In genomic region chr1:91226741-91227140, GRCh38 we compare ENCODE assay signal across 21 cellular contexts.
DNase-seq lines count a peak whose midpoint lies in the region; ATAC-seq and TF ChIP-seq lines count a peak whose summit lies in the region.
"Had no signal": no experiment of that assay in that cellular context is flagged by ENCODE, and none has a peak within 500 bp of the region (broad histone marks: within the 10 kb centered on the region; RNA-seq: fewer than 3 reads in every experiment).

No MANE protein-coding gene starts in this region.

- no peak for ATAC-seq in PC-3
- no peak for ATAC-seq in HG02798 (IDR thresholded peaks at IDR 0.05; ENCODE audit: poor library complexity, unreplicated experiment)
- ATAC-seq: GM12878 had no signal

- H3K4me3 Mint-ChIP-seq in activated CD4-positive, alpha-beta T cell treated with anti-CD3 and anti-CD28 coated beads, Interleukin-2, amount 10 ng/mL, durations not matched to agents 24 days and 14 days, result no peak overlapping the region
- H3K4me3 Mint-ChIP-seq in activated CD4-positive, alpha-beta T cell treated with anti-CD3 and anti-CD28 coated beads, Interleukin-2, amount 10 ng/mL, durations not matched to agents 7 days and 5 days, result no peak overlapping the region
- peak overlapping the region; percentile 74 for H3K4me3 Mint-ChIP-seq in type B pancreatic cell
- H3K4me3 Mint-ChIP-seq: CD4-positive, alpha-beta T cell; IgD-negative memory B cell had no signal

- no peaks in the 10 kb centered on the region for H3K9me3 Mint-ChIP-seq in activated CD4-positive, alpha-beta T cell treated with anti-CD3 and anti-CD28 coated beads, Interleukin-2, amount 10 ng/mL, durations not matched to agents 24 days and 14 days
- no peaks in the 10 kb centered on the region for H3K9me3 Mint-ChIP-seq in activated CD4-positive, alpha-beta T cell treated with anti-CD3 and anti-CD28 coated beads, Interleukin-2, amount 10 ng/mL, durations not matched to agents 7 days and 5 days
- H3K9me3 Mint-ChIP-seq in type B pancreatic cell, result peaks cover 17% of the 10 kb centered on the region
- H3K9me3 Mint-ChIP-seq: CD4-positive, alpha-beta T cell; IgD-negative memory B cell had no signal

- no peak overlapping the region; the same call in 1 of the 2 replicates for H3K4me2 ChIP-seq in PC-3 (ENCODE audit: low read length)

- H4K20me1 ChIP-seq in PC-3 (ENCODE audit: low read length), result no peaks in the 10 kb centered on the region

- H3K4me1 Mint-ChIP-seq in activated CD4-positive, alpha-beta T cell treated with anti-CD3 and anti-CD28 coated beads, Interleukin-2, amount 10 ng/mL, durations not matched to agents 24 days and 14 days, result no peaks in the 10 kb centered on the region
- no peaks in the 10 kb centered on the region for H3K4me1 Mint-ChIP-seq in activated CD4-positive, alpha-beta T cell treated with anti-CD3 and anti-CD28 coated beads, Interleukin-2, amount 10 ng/mL, durations not matched to agents 7 days and 5 days
- H3K4me1 Mint-ChIP-seq in type B pancreatic cell (ENCODE audit: unreplicated experiment), result peaks cover 14% of the 10 kb centered on the region
- H3K4me1 Mint-ChIP-seq: IgD-negative memory B cell had no signal

- peaks cover 13% of the 10 kb centered on the region; the same call in 1 of the 2 replicates for H3K27me3 ChIP-seq in PC-3 (ENCODE audit: low read length)
- H3K27me3 ChIP-seq in esophagus squamous epithelium, result no peaks in the 10 kb centered on the region
- H3K27me3 ChIP-seq: BE2C, SJCRH30 had no signal

- POLR2A ChIA-PET in activated CD4-positive, alpha-beta T cell treated with anti-CD3 and anti-CD28 coated beads, Interleukin-2, amount 10 ng/mL, durations not matched to agents 7 days and 5 days (lab: Charles Lee), result no interaction called here
- POLR2A ChIA-PET in PC-3 (lab: Charles Lee; ENCODE audit: unreplicated experiment), result no interaction called here

- no TSS peak for BruUV-seq in PC-3 (replicated peaks; lab: Mats Ljungman, UMichigan)

- no peaks in the 10 kb centered on the region for H3K27me3 Mint-ChIP-seq in activated CD4-positive, alpha-beta T cell treated with anti-CD3 and anti-CD28 coated beads, Interleukin-2, amount 10 ng/mL, durations not matched to agents 24 days and 14 days
- no peaks in the 10 kb centered on the region for H3K27me3 Mint-ChIP-seq in activated CD4-positive, alpha-beta T cell treated with anti-CD3 and anti-CD28 coated beads, Interleukin-2, amount 10 ng/mL, durations not matched to agents 7 days and 5 days
- H3K27me3 Mint-ChIP-seq in type B pancreatic cell, result no peaks in the 10 kb centered on the region
- H3K27me3 Mint-ChIP-seq: CD4-positive, alpha-beta T cell had no signal

- CTCF ChIA-PET in activated CD4-positive, alpha-beta T cell treated with anti-CD3 and anti-CD28 coated beads, Interleukin-2, amount 10 ng/mL, durations not matched to agents 7 days and 5 days (lab: Charles Lee), result no interaction called here
- CTCF ChIA-PET in PC-3 (lab: Charles Lee), result no interaction called here

- H2AFZ ChIP-seq in PC-3 (ENCODE audit: low read length), result no peak overlapping the region

- TF ChIP-seq POLR2A in esophagus squamous epithelium (IDR thresholded peaks at IDR 0.05), result no peak

- H3K36me3 ChIP-seq in PC-3 (ENCODE audit: low read depth, low read length), result no peaks in the 10 kb centered on the region
- no peaks in the 10 kb centered on the region for H3K36me3 ChIP-seq in esophagus squamous epithelium
- H3K36me3 ChIP-seq: BE2C, SJCRH30 had no signal

- 66 to 76% methylated on average over 7 of the region's 7 CpGs for WGBS in esophagus squamous epithelium, 2 donors

- no peaks in the 10 kb centered on the region for H3K79me2 ChIP-seq in PC-3 (ENCODE audit: low read length)

- no peak overlapping the region for H3K4me3 ChIP-seq in PC-3 (ENCODE audit: low read length)
- H3K4me3 ChIP-seq in epithelial cell of esophagus (ENCODE audit: low read length), result no peak overlapping the region
- no peak overlapping the region for H3K4me3 ChIP-seq in esophagus squamous epithelium
- H3K4me3 ChIP-seq: GM12878, SJCRH30 had no signal

- DNase-seq in activated CD4-positive, alpha-beta T cell treated with anti-CD3 and anti-CD28 coated beads, Interleukin-2, amount 10 ng/mL, durations not matched to agents 24 days and 14 days, result peak; percentile 28
- no peak for DNase-seq in activated CD4-positive, alpha-beta T cell treated with anti-CD3 and anti-CD28 coated beads, Interleukin-2, amount 10 ng/mL, durations not matched to agents 7 days and 5 days
- DNase-seq in PC-3 (peak; percentile 70), epithelial cell of esophagus (ENCODE audit: low read depth) (peak; percentile 67), type B pancreatic cell (ENCODE audit: extremely low spot score, unreplicated experiment) (no peak), HuH-7 (ENCODE audit: low spot score) (no peak), esophagus squamous epithelium (lab: John Stamatoyannopoulos, UW) (no peak)
- DNase-seq: BE2C; Caco-2; CD4-positive, alpha-beta T cell; Karpas-422; NCI-H1092 treated with DMSO at 0.1 percent for 48 hours; NCI-H2081; NCI-H446 treated with DMSO at 0.1 percent for 48 hours; NCI-H69; NK-92 treated with Interleukin-12 subunit alpha and Interleukin-12 subunit beta, amount 100 ng/mL, for 24 hours; OCI-M1; SJCRH30 had no signal

- H3K4me1 ChIP-seq in PC-3 (ENCODE audit: insufficient read depth, low read length), result no peaks in the 10 kb centered on the region
- H3K4me1 ChIP-seq in esophagus squamous epithelium, result no peaks in the 10 kb centered on the region
- H3K4me1 ChIP-seq: BE2C, Caco-2, SJCRH30 had no signal

- H3K27ac ChIP-seq in PC-3 (ENCODE audit: low read length) (no peak overlapping the region), esophagus squamous epithelium (no peak overlapping the region)
- H3K27ac ChIP-seq: SJCRH30 had no signal

- no peak overlapping the region for H3K9ac ChIP-seq in PC-3 (ENCODE audit: low read length)

- H3K9me3 ChIP-seq in PC-3 (ENCODE audit: low read length), result no peaks in the 10 kb centered on the region
- H3K9me3 ChIP-seq in esophagus squamous epithelium, result no peaks in the 10 kb centered on the region
- H3K9me3 ChIP-seq: BE2C, Caco-2, SJCRH30 had no signal

- H3K36me3 Mint-ChIP-seq in activated CD4-positive, alpha-beta T cell treated with anti-CD3 and anti-CD28 coated beads, Interleukin-2, amount 10 ng/mL, durations not matched to agents 24 days and 14 days (ENCODE audit: low read depth), result no peaks in the 10 kb centered on the region
- no peaks in the 10 kb centered on the region for H3K36me3 Mint-ChIP-seq in activated CD4-positive, alpha-beta T cell treated with anti-CD3 and anti-CD28 coated beads, Interleukin-2, amount 10 ng/mL, durations not matched to agents 7 days and 5 days (ENCODE audit: low read depth)
- no peaks in the 10 kb centered on the region for H3K36me3 Mint-ChIP-seq in type B pancreatic cell

- no peak overlapping the region for H3K27ac Mint-ChIP-seq in activated CD4-positive, alpha-beta T cell treated with anti-CD3 and anti-CD28 coated beads, Interleukin-2, amount 10 ng/mL, durations not matched to agents 24 days and 14 days
- no peak overlapping the region for H3K27ac Mint-ChIP-seq in activated CD4-positive, alpha-beta T cell treated with anti-CD3 and anti-CD28 coated beads, Interleukin-2, amount 10 ng/mL, durations not matched to agents 7 days and 5 days
- peak overlapping the region; percentile 94 for H3K27ac Mint-ChIP-seq in type B pancreatic cell
- H3K27ac Mint-ChIP-seq: CD4-positive, alpha-beta T cell; IgD-negative memory B cell had no signal

- TF ChIP-seq CTCF in PC-3 (conservative IDR thresholded peaks at IDR 0.05; ENCODE audit: low read depth, low read length) (0 out of 2 replicates have a peak, but pooled peaks have one; percentile 10), epithelial cell of esophagus (IDR thresholded peaks at IDR 0.05; ENCODE audit: insufficient read depth, low read depth, low read length, missing control alignments) (no peak), type B pancreatic cell (conservative IDR thresholded peaks at IDR 0.05) (peak; percentile 26), esophagus squamous epithelium (IDR thresholded peaks at IDR 0.05) (peak in 1 of 6 experiments; percentile 31)

- H3K9me2 ChIP-seq in PC-3 (replicated peaks; ENCODE audit: low read length), result no peaks in the 10 kb centered on the region

- no peaks in the 10 kb centered on the region for H3F3A ChIP-seq in PC-3 (ENCODE audit: low read length, unreplicated experiment)

- intact Hi-C loops in activated CD4-positive, alpha-beta T cell treated with anti-CD3 and anti-CD28 coated beads, Interleukin-2, amount 10 ng/mL, durations not matched to agents 24 days and 14 days (cut with micrococcal nuclease), result no loop called here
- intact Hi-C loops in PC-3 (cut with micrococcal nuclease) (no loop called here), esophagus squamous epithelium (cut with DNase I) (no loop called here)

Comparison
In these comparisons a context has a peak if more than half of its experiments do, and no peak if none do; other contexts are left out.
1. DNase-seq: peak in activated CD4-positive, alpha-beta T cell treated with anti-CD3 and anti-CD28 coated beads, Interleukin-2, amount 10 ng/mL, durations not matched to agents 24 days and 14 days (single experiment), PC-3 (single experiment) and epithelial cell of esophagus (single experiment); none in activated CD4-positive, alpha-beta T cell treated with anti-CD3 and anti-CD28 coated beads, Interleukin-2, amount 10 ng/mL, durations not matched to agents 7 days and 5 days (single experiment), type B pancreatic cell (single experiment), HuH-7 (single experiment) and esophagus squamous epithelium (single experiment).